In genomic region chr3:45010718-45011355, GRCh38 we compare ENCODE assay signal across 10 cellular contexts. TPM values are rescaled to one million over a fixed set of nuclear protein-coding genes. Genes with fewer than 3 reads are reported as not detected.
DNase-seq lines count a peak whose midpoint lies in the region; ATAC-seq, FAIRE-seq and TF ChIP-seq lines count a peak whose summit lies in the region.
"Had no signal": no experiment of that assay in that cellular context is flagged by ENCODE, and none has a peak within 500 bp of the region (broad histone marks: within the 10 kb centered on the region; RNA-seq: fewer than 3 reads in every experiment).

No MANE protein-coding gene starts in this region.

- TF ChIP-seq POLR2A in uterus (IDR thresholded peaks at IDR 0.05) (no peak), GM12892 (IDR thresholded peaks at IDR 0.05; ENCODE audit: low read depth, low read length) (no peak)

- intact Hi-C loops in Right ventricle myocardium superior (cut with DNase I) (no loop called here), cardiac septum (cut with DNase I) (loop anchor here (5.0 kb wide), 1 partner anchor 34 kb away; the partner anchor contains the start of genes EXOSC7 and ZDHHC3), uterus (cut with DNase I; ENCODE audit: low total_unique reads) (no loop called here)

- H3K9me3 ChIP-seq in mesodermal cell (ENCODE audit: control insufficient read depth, low read length) (no peaks in the 10 kb centered on the region), uterus (no peaks in the 10 kb centered on the region)

- H3K27ac ChIP-seq in mesodermal cell (ENCODE audit: low read depth, low read length, severe bottlenecking) (peak overlapping the region; percentile 94), uterus (peak overlapping the region; percentile 83 to 91)
- H3K27ac ChIP-seq: C4-2B had no signal

- H3K4me1 ChIP-seq in mesodermal cell (ENCODE audit: control insufficient read depth, insufficient read depth, low read length, poor library complexity, severe bottlenecking) (peaks cover 27% of the 10 kb centered on the region), uterus (peaks cover 8 to 22% of the 10 kb centered on the region in 2 donors)

- peak; percentile 34 for ATAC-seq in Right ventricle myocardium superior (ENCODE audit: poor library complexity)
- no peak for ATAC-seq in GM21423 (IDR thresholded peaks at IDR 0.05; ENCODE audit: unreplicated experiment)
- ATAC-seq in HG02798 (IDR thresholded peaks at IDR 0.05; ENCODE audit: poor library complexity, unreplicated experiment), result no peak

- H3K36me3 ChIP-seq in mesodermal cell (ENCODE audit: control insufficient read depth, insufficient read depth, low read length), result peaks cover 65% of the 10 kb centered on the region
- no peaks in the 10 kb centered on the region for H3K36me3 ChIP-seq in uterus

- 86 to 100% methylated on average over 1 to 2 of the region's 3 CpGs for WGBS in mesodermal cell (ENCODE audit: insufficient coverage in 2 of 2), 2 experiments

- no peak for FAIRE-seq in GM12892 (lab: Jason Lieb, UNC)

- TF ChIP-seq CTCF in uterus (IDR thresholded peaks at IDR 0.05), result no peak

- no peak overlapping the region for H3K4me3 ChIP-seq in mesodermal cell (ENCODE audit: extremely low read depth, insufficient read depth, low read length, poor library complexity, severe bottlenecking)
- no peak overlapping the region for H3K4me3 ChIP-seq in uterus

- H3K27me3 ChIP-seq in uterus, result no peaks in the 10 kb centered on the region

- DNase-seq in Right ventricle myocardium superior (no peak), cardiac septum (ENCODE audit: low spot score) (no peak), dedifferentiated amniotic fluid mesenchymal stem cell (ENCODE audit: extremely low spot score) (peak; percentile 82), uterus (no peak), GM12892 (ENCODE audit: insufficient read length) (no peak)
- DNase-seq: NCI-H1436 had no signal

RNA-seq across cellular contexts. Expression of gene CLEC3B, which starts 15.3 kb away (rescaled TPM):
- total RNA-seq in Right ventricle myocardium superior (78.6 TPM), cardiac septum (77.1 TPM), uterus (100 to 1,000 TPM in 1 of 4 donors, 10 to 100 TPM in 3; 35.0 to 248 (median 62.6) TPM)
- polyA plus RNA-seq in mesodermal cell (2013, experiment 1 of 2), result 0.77 TPM
- polyA plus RNA-seq in mesodermal cell (2013, experiment 2 of 2), result 0.35 TPM
- not detected for polyA plus RNA-seq in GM12892 (2012; ENCODE audit: missing spikeins)

RNA-seq across cellular contexts. Expression of gene EXOSC7, which starts 34.8 kb away (rescaled TPM):
- total RNA-seq in Right ventricle myocardium superior, result 24.4 TPM
- total RNA-seq in cardiac septum, result 29.6 TPM
- 51.6 TPM for polyA plus RNA-seq in mesodermal cell (2013, experiment 1 of 2)
- polyA plus RNA-seq in mesodermal cell (2013, experiment 2 of 2), result 51.9 TPM
- total RNA-seq in uterus, result 10 to 100 TPM in 3 of 4 donors, 1 to 10 TPM in 1; 2.4 to 39.2 (median 30.0) TPM
- 72.4 TPM for polyA plus RNA-seq in GM12892 (2012; ENCODE audit: missing spikeins)

RNA-seq across cellular contexts. Expression of gene ZDHHC3, which starts 34.9 kb away (rescaled TPM):
- total RNA-seq in Right ventricle myocardium superior (35.6 TPM), cardiac septum (43.8 TPM), uterus (10 to 100 TPM; 29.7 to 76.2 (median 56.2) TPM)
- polyA plus RNA-seq in mesodermal cell (2013, experiment 1 of 2), result 57.4 TPM
- 54.7 TPM for polyA plus RNA-seq in mesodermal cell (2013, experiment 2 of 2)
- 18.0 TPM for polyA plus RNA-seq in GM12892 (2012; ENCODE audit: missing spikeins)
